Comparison of ENCODE assay signal across 8 cellular contexts in genomic region chr14:67240168-67240932, GRCh38. TPM values are rescaled to one million over a fixed set of nuclear protein-coding genes. Genes with fewer than 3 reads are reported as not detected.
DNase-seq lines count a peak whose midpoint lies in the region; ATAC-seq, FAIRE-seq and TF ChIP-seq lines count a peak whose summit lies in the region.

No MANE protein-coding gene starts in this region.

- dilution Hi-C loops in endothelial cell of umbilical vein (cut with MboI; ENCODE audit: extremely low pct_ligation_motif_present, low sequenced_read_pairs), result no loop called here

- H3K4me3 ChIP-seq in DOHH2 (ENCODE audit: low read length) (peak overlapping the region; percentile 86), endothelial cell of umbilical vein (replicated peaks in 1 of 3; ENCODE audit: insufficient read depth in 1 of 3, low read depth in 1 of 3, low read length in 3 of 3) (peak overlapping the region; percentile 46 to 86 (median 56)), mesodermal cell (ENCODE audit: extremely low read depth, insufficient read depth, low read length, poor library complexity, severe bottlenecking) (peak overlapping the region; percentile 66)

- CTCF ChIA-PET in endothelial cell of umbilical vein (lab: Charles Lee), result interaction anchor here (0.9 to 4.9 kb wide), 3 partner anchors 45 to 119 kb away, joined by 3 to 28 read pairs (median 5); partner anchors contain the start of gene ATP6V1D

- ATAC-seq in GM21737 (IDR thresholded peaks at IDR 0.05; ENCODE audit: unreplicated experiment), result peak; percentile 11
- ATAC-seq in stimulated activated naive CD8-positive, alpha-beta T cell treated with anti-CD3 and anti-CD28 coated beads, Interleukin-15, amount 100 ng/mL, for 72 hours, result peak; percentile 5
- ATAC-seq in GM19328 (IDR thresholded peaks at IDR 0.05; ENCODE audit: unreplicated experiment), result no peak

- H4K20me1 ChIP-seq in DOHH2 (ENCODE audit: control insufficient read depth, insufficient read depth, low read depth, low read length) (no peaks in the 10 kb centered on the region), endothelial cell of umbilical vein (replicated peaks; ENCODE audit: control insufficient read depth, extremely low read depth, insufficient read depth, low read length) (no peaks in the 10 kb centered on the region)

- H3K4me1 ChIP-seq in DOHH2 (ENCODE audit: control insufficient read depth, low read length), result peaks cover 14% of the 10 kb centered on the region
- H3K4me1 ChIP-seq in endothelial cell of umbilical vein (ENCODE audit: control insufficient read depth, extremely low read depth, insufficient read depth, low read length), result peaks cover 13% of the 10 kb centered on the region
- no peaks in the 10 kb centered on the region for H3K4me1 ChIP-seq in mesodermal cell (ENCODE audit: control insufficient read depth, insufficient read depth, low read length, poor library complexity, severe bottlenecking)

- no peak for TF ChIP-seq CTCF in DOHH2 (IDR thresholded peaks at IDR 0.05; ENCODE audit: low read depth, low read length, poor library complexity, severe bottlenecking)
- TF ChIP-seq CTCF in endothelial cell of umbilical vein (IDR thresholded peaks at IDR 0.05; ENCODE audit: extremely low read depth in 1 of 2, insufficient read depth in 1 of 2, low read depth in 1 of 2, low read length in 2 of 2), result no peak

- WGBS in mesodermal cell (ENCODE audit: insufficient coverage in 2 of 2), 2 experiments, result 34 to 37% methylated on average over 22 of the region's 23 CpGs

- TSS peak; percentile 81 for BruUV-seq in endothelial cell of umbilical vein (replicated peaks; lab: Mats Ljungman, UMichigan)

- peaks cover 26% of the 10 kb centered on the region for H3K27me3 ChIP-seq in DOHH2 (ENCODE audit: control insufficient read depth, low read length)
- peaks cover 0 to 4% of the 10 kb centered on the region in 2 experiments for H3K27me3 ChIP-seq in endothelial cell of umbilical vein (ENCODE audit: control insufficient read depth in 2 of 2, insufficient read depth in 2 of 2, low read length in 2 of 2)

- peak overlapping the region; percentile 98 for H3K9ac ChIP-seq in endothelial cell of umbilical vein (replicated peaks; ENCODE audit: extremely low read depth, insufficient read depth, low read length)

- H3K4me1 Mint-ChIP-seq in stimulated activated naive CD8-positive, alpha-beta T cell treated with anti-CD3 and anti-CD28 coated beads, Interleukin-15, amount 100 ng/mL, for 72 hours, result peaks cover 28% of the 10 kb centered on the region

- H3K79me2 ChIP-seq in DOHH2 (ENCODE audit: control insufficient read depth, low read length) (peaks cover 33% of the 10 kb centered on the region), endothelial cell of umbilical vein (ENCODE audit: control insufficient read depth, insufficient read depth, low read length) (peaks cover 33% of the 10 kb centered on the region)

- H3K9me3 Mint-ChIP-seq in stimulated activated naive CD8-positive, alpha-beta T cell treated with anti-CD3 and anti-CD28 coated beads, Interleukin-15, amount 100 ng/mL, for 72 hours, result no peaks in the 10 kb centered on the region

- H3K27ac ChIP-seq in DOHH2 (ENCODE audit: low read depth, low read length) (no peak overlapping the region), endothelial cell of umbilical vein (ENCODE audit: insufficient read depth, low read depth, low read length) (peak overlapping the region; percentile 79), mesodermal cell (ENCODE audit: low read depth, low read length, severe bottlenecking) (peak overlapping the region; percentile 81)

- peak; percentile 31 for FAIRE-seq in endothelial cell of umbilical vein (lab: Jason Lieb, UNC)

- H3K27ac Mint-ChIP-seq in stimulated activated naive CD8-positive, alpha-beta T cell treated with anti-CD3 and anti-CD28 coated beads, Interleukin-15, amount 100 ng/mL, for 72 hours, result peak overlapping the region in 1 of 2 donors; percentile 13

- no peaks in the 10 kb centered on the region for H3K9me1 ChIP-seq in endothelial cell of umbilical vein (replicated peaks; ENCODE audit: control insufficient read depth, extremely low read depth, insufficient read depth, low read length)

- H3K4me3 Mint-ChIP-seq in stimulated activated naive CD8-positive, alpha-beta T cell treated with anti-CD3 and anti-CD28 coated beads, Interleukin-15, amount 100 ng/mL, for 72 hours, result peak overlapping the region; percentile 87 to 91

- peak overlapping the region; percentile 93 for H3K4me2 ChIP-seq in DOHH2 (ENCODE audit: low read length)
- peak overlapping the region; percentile 98 for H3K4me2 ChIP-seq in endothelial cell of umbilical vein (ENCODE audit: insufficient read depth, low read length)

- peak; percentile 74 for DNase-seq in M059J (ENCODE audit: low read depth)
- DNase-seq in activated CD4-positive, alpha-beta T cell treated with anti-CD3 and anti-CD28 coated beads, Interleukin-2, amount 50 U/mL, for 1 hour, result peak; percentile 3
- no peak for DNase-seq in endothelial cell of umbilical vein (ENCODE audit: low read depth, low spot score)
- DNase-seq in stimulated activated naive CD8-positive, alpha-beta T cell treated with anti-CD3 and anti-CD28 coated beads, Interleukin-15, amount 100 ng/mL, for 72 hours, result peak in 1 of 2 donors; percentile 24

- H3K27me3 Mint-ChIP-seq in stimulated activated naive CD8-positive, alpha-beta T cell treated with anti-CD3 and anti-CD28 coated beads, Interleukin-15, amount 100 ng/mL, for 72 hours, result peaks cover 8% of the 10 kb centered on the region

- no peaks in the 10 kb centered on the region for H3K9me2 ChIP-seq in DOHH2 (replicated peaks; ENCODE audit: control insufficient read depth, low read length)

- H3K36me3 ChIP-seq in DOHH2 (ENCODE audit: control insufficient read depth, low read length) (no peaks in the 10 kb centered on the region), endothelial cell of umbilical vein (ENCODE audit: control insufficient read depth in 2 of 2, extremely low read depth in 1 of 2, insufficient read depth in 2 of 2, low read length in 2 of 2) (no peaks in the 10 kb centered on the region), mesodermal cell (ENCODE audit: control insufficient read depth, insufficient read depth, low read length) (no peaks in the 10 kb centered on the region)

- no peaks in the 10 kb centered on the region for H3F3A ChIP-seq in DOHH2 (ENCODE audit: control insufficient read depth, insufficient read depth)

- POLR2A ChIA-PET in endothelial cell of umbilical vein (lab: Charles Lee), result no interaction called here

- H3K9me3 ChIP-seq in DOHH2 (ENCODE audit: control insufficient read depth, insufficient read depth, low read length), result no peaks in the 10 kb centered on the region
- no peaks in the 10 kb centered on the region for H3K9me3 ChIP-seq in endothelial cell of umbilical vein (replicated peaks; ENCODE audit: control insufficient read depth, insufficient read depth, low read length)
- H3K9me3 ChIP-seq in mesodermal cell (ENCODE audit: control insufficient read depth, low read length), result peaks cover 3% of the 10 kb centered on the region

- intact Hi-C loops in endothelial cell of umbilical vein (cut with micrococcal nuclease), result loop anchor here (2.0 to 5.0 kb wide), 4 partner anchors 46 to 174 kb away; no protein-coding TSS in a partner anchor

- TF ChIP-seq POLR2A in endothelial cell of umbilical vein (IDR thresholded peaks at IDR 0.05; ENCODE audit: low read depth, low read length), result no peak

- peak overlapping the region; percentile 94 for H2AFZ ChIP-seq in endothelial cell of umbilical vein (ENCODE audit: low read depth, low read length)

TF ChIP-seq in endothelial cell of umbilical vein, 7 proteins besides CTCF, POLR2A, EP300 and RAD21:
- TF ChIP-seq FOS (IDR thresholded peaks at IDR 0.05; ENCODE audit: borderline replicate concordance, insufficient read depth, low read length), result no peak
- TF ChIP-seq MAX (IDR thresholded peaks at IDR 0.05; ENCODE audit: insufficient read depth, insufficient read length), result no peak
- TF ChIP-seq GATA2 (IDR thresholded peaks at IDR 0.05; ENCODE audit: insufficient read depth, insufficient read length, low read depth, low read length), result no peak
- no peak for TF ChIP-seq JUN (IDR thresholded peaks at IDR 0.05; ENCODE audit: borderline replicate concordance, insufficient read depth, insufficient read length, low read depth)
- TF ChIP-seq POLR2AphosphoS5 (IDR thresholded peaks at IDR 0.05; ENCODE audit: insufficient read depth, low read depth, low read length), result no peak
- no peak for TF ChIP-seq MYC (IDR thresholded peaks at IDR 0.05; ENCODE audit: low read depth, low read length)
- no peak for TF ChIP-seq EZH2 (IDR thresholded peaks at IDR 0.05; ENCODE audit: borderline replicate concordance, low read depth, low read length, severe bottlenecking)

RNA-seq across cellular contexts. Expression of gene PALS1, which starts 0.9 kb away (rescaled TPM):
- total RNA-seq in M059J (2014; rRNA removed; shearing (Covaris generic)), result 32.6 and 45.7 TPM in 2 replicates
- total RNA-seq in endothelial cell of umbilical vein, result 22.0 TPM in 2 replicates
- polyA plus RNA-seq in endothelial cell of umbilical vein, result 3.7 and 5.2 TPM in 2 replicates
- 5.5 and 5.7 TPM in 2 replicates for polyA plus RNA-seq in endothelial cell of umbilical vein (2011; cell fraction: cytosol; rRNA removed)
- 9.1 and 12.7 TPM in 2 replicates for polyA plus RNA-seq in endothelial cell of umbilical vein (2011; cell fraction: nucleus; rRNA removed)
- polyA plus RNA-seq in endothelial cell of umbilical vein (2012), result 13.4 and 16.8 TPM in 2 replicates
- 14.7 and 14.9 TPM in 2 replicates for polyA minus RNA-seq in endothelial cell of umbilical vein
- 15.7 TPM for polyA minus RNA-seq in endothelial cell of umbilical vein (2011; cell fraction: cytosol; rRNA and poly(A)+ RNA removed)
- polyA minus RNA-seq in endothelial cell of umbilical vein (2011; cell fraction: nucleus; rRNA and poly(A)+ RNA removed), result 25.3 and 29.9 TPM in 2 replicates
- polyA plus RNA-seq in mesodermal cell (2013, experiment 1 of 2), result 20.2 TPM
- polyA plus RNA-seq in mesodermal cell (2013, experiment 2 of 2), result 22.4 TPM

RNA-seq across cellular contexts. Expression of gene GARIN2, which starts 51.1 kb away (rescaled TPM):
- total RNA-seq in M059J (2014; rRNA removed; shearing (Covaris generic)), result not detected in 2 replicates
- not detected in 2 replicates for total RNA-seq in endothelial cell of umbilical vein
- polyA plus RNA-seq in endothelial cell of umbilical vein, result 0.06 TPM in 1 of 2 replicates, not detected in the other
- not detected in 2 replicates for polyA plus RNA-seq in endothelial cell of umbilical vein (2011; cell fraction: cytosol; rRNA removed)
- 0.11 TPM in 2 replicates for polyA plus RNA-seq in endothelial cell of umbilical vein (2011; cell fraction: nucleus; rRNA removed)
- polyA plus RNA-seq in endothelial cell of umbilical vein (2012), result not detected in 2 replicates
- not detected in 2 replicates for polyA minus RNA-seq in endothelial cell of umbilical vein
- not detected for polyA minus RNA-seq in endothelial cell of umbilical vein (2011; cell fraction: cytosol; rRNA and poly(A)+ RNA removed)
- not detected in 2 replicates for polyA minus RNA-seq in endothelial cell of umbilical vein (2011; cell fraction: nucleus; rRNA and poly(A)+ RNA removed)
- polyA plus RNA-seq in mesodermal cell (2013, experiment 1 of 2), result 0.59 TPM
- 0.71 TPM for polyA plus RNA-seq in mesodermal cell (2013, experiment 2 of 2)
